In the genomic region with DNA sequence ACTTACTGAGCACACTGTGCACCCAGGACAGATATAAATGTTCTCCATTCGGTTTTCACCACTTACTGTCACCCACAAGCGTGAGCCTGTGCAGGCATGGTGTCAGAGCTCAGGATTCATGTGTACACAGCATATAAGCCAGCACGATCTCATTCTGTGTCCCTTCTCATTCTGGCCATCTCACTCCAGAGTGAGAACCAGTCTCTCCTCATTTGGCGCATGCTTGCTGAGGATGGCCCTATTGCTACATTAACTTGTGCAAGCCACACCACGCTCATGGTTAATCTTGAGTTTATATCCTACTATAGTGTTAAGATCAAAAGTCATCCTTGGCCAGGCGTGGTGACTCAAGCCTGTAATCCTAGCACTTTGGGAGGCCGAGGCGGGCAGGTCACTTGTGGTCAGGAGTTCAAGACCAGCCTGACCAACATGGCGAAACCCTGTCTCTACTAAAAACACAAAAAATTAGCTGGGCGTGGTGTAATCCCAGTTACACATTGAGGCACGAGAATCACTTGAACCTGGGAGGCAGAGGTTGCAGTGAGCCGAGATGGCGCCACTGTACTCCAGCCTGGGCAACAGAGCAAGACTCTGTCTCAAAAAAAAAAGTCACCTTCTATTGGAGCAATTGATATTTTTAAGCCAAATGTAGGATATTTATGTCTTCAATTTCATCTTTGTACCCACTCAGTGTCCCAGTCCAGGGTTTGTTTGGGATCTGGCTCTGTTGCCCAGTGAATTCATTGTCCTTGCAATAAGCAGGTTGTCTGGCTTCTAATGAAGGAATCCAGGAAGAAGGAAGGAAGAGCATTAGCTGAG, we compare ENCODE assay signal across 1 cellular context.
TF ChIP-seq lines count a peak whose summit lies in the region.

No MANE protein-coding gene starts in this region.

TF ChIP-seq in K562, 482 proteins besides CTCF, POLR2A, EP300 and RAD21 (continued from another document):
- TF ChIP-seq, protein P1, sequence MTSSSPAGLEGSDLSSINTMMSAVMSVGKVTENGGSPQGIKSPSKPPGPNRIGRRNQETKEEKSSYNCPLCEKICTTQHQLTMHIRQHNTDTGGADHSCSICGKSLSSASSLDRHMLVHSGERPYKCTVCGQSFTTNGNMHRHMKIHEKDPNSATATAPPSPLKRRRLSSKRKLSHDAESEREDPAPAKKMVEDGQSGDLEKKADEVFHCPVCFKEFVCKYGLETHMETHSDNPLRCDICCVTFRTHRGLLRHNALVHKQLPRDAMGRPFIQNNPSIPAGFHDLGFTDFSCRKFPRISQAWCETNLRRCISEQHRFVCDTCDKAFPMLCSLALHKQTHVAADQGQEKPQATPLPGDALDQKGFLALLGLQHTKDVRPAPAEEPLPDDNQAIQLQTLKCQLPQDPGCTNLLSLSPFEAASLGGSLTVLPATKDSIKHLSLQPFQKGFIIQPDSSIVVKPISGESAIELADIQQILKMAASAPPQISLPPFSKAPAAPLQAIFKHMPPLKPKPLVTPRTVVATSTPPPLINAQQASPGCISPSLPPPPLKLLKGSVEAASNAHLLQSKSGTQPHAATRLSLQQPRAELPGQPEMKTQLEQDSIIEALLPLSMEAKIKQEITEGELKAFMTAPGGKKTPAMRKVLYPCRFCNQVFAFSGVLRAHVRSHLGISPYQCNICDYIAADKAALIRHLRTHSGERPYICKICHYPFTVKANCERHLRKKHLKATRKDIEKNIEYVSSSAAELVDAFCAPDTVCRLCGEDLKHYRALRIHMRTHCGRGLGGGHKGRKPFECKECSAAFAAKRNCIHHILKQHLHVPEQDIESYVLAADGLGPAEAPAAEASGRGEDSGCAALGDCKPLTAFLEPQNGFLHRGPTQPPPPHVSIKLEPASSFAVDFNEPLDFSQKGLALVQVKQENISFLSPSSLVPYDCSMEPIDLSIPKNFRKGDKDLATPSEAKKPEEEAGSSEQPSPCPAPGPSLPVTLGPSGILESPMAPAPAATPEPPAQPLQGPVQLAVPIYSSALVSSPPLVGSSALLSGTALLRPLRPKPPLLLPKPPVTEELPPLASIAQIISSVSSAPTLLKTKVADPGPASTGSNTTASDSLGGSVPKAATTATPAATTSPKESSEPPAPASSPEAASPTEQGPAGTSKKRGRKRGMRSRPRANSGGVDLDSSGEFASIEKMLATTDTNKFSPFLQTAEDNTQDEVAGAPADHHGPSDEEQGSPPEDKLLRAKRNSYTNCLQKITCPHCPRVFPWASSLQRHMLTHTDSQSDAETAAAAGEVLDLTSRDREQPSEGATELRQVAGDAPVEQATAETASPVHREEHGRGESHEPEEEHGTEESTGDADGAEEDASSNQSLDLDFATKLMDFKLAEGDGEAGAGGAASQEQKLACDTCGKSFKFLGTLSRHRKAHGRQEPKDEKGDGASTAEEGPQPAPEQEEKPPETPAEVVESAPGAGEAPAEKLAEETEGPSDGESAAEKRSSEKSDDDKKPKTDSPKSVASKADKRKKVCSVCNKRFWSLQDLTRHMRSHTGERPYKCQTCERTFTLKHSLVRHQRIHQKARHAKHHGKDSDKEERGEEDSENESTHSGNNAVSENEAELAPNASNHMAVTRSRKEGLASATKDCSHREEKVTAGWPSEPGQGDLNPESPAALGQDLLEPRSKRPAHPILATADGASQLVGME (CRISPR knock-in tag; IDR thresholded peaks at IDR 0.05): no peak
- TF ChIP-seq, protein P2, sequence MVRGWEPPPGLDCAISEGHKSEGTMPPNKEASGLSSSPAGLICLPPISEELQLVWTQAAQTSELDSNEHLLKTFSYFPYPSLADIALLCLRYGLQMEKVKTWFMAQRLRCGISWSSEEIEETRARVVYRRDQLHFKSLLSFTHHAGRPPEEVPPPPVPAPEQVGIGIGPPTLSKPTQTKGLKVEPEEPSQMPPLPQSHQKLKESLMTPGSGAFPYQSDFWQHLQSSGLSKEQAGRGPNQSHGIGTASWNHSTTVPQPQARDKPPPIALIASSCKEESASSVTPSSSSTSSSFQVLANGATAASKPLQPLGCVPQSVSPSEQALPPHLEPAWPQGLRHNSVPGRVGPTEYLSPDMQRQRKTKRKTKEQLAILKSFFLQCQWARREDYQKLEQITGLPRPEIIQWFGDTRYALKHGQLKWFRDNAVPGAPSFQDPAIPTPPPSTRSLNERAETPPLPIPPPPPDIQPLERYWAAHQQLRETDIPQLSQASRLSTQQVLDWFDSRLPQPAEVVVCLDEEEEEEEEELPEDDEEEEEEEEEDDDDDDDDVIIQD (CRISPR knock-in tag; IDR thresholded peaks at IDR 0.05): no peak
